In the genomic region with DNA sequence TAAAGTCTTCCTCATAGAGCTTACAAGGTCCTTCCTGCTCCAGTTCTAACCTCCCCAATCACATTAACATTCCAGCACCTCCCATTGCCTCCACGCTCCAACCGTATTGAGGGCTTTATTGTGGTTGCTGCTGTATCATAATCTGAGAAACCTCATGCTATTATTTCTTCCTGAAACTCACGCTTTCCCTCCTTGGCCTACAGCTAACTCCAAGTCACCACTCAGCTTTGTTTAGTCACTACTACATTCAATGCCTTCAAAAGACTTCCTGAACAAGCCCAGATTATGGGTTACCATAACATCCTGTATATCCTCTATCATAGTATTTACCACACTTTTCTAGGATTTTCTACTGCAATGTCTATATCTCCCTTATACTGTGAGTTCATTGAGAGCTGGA, we compare ENCODE assay signal across 30 cellular contexts.
"Had no signal": no experiment of that assay in that cellular context is flagged by ENCODE, and none has a peak within 500 bp of the region (broad histone marks: within the 10 kb centered on the region; RNA-seq: fewer than 3 reads in every experiment).

No MANE protein-coding gene starts in this region.

- H3K9me3 ChIP-seq: psoas muscle, sigmoid colon, upper lobe of right lung had no signal

- H3K9me3 Mint-ChIP-seq: neural crest cell had no signal

- H3K27ac ChIP-seq: brain microvascular endothelial cell, gastroesophageal sphincter, hepatocyte, parathyroid adenoma, psoas muscle, sigmoid colon, upper lobe of right lung, VCaP had no signal

- H3K79me2 ChIP-seq: hepatocyte, parathyroid adenoma had no signal

- H3K4me2 ChIP-seq: hepatocyte had no signal

- H3K27me3 Mint-ChIP-seq: activated CD4-positive, alpha-beta memory T cell treated with anti-CD3 and anti-CD28 coated beads, Interleukin-2, amount 10 ng/mL, durations not matched to agents 7 days and 5 days; activated CD4-positive, alpha-beta T cell treated with anti-CD3 and anti-CD28 coated beads, Interleukin-2, amount 10 ng/mL, durations not matched to agents 7 days and 5 days; stimulated activated memory B cell treated with anti-CD40 and anti-IgM and Interleukin-4, amounts not matched to agents 10 μg/mL and 1 μg/mL and 100 μg/mL, for 72 hours; stimulated activated naive CD8-positive, alpha-beta T cell treated with anti-CD3 and anti-CD28 coated beads, Interleukin-15, amount 100 ng/mL, for 72 hours; T-helper 17 cell had no signal

- H2AFZ ChIP-seq: hepatocyte, parathyroid adenoma had no signal

- H3K4me1 Mint-ChIP-seq: memory B cell; neural crest cell; stimulated activated memory B cell treated with anti-CD40 and anti-IgM and Interleukin-4, amounts not matched to agents 10 μg/mL and 1 μg/mL and 100 μg/mL, for 72 hours; T-helper 17 cell had no signal

- ATAC-seq: gastroesophageal sphincter; left colon; naive thymus-derived CD8-positive, alpha-beta T cell; psoas muscle; SK-N-SH treated with all-trans-retinoic acid at 6 μM for 48 hours; stimulated activated memory B cell treated with anti-CD40 and anti-IgM and Interleukin-4, amounts not matched to agents 10 μg/mL and 1 μg/mL and 100 μg/mL, for 72 hours; stimulated activated naive CD8-positive, alpha-beta T cell treated with anti-CD3 and anti-CD28 coated beads, Interleukin-15, amount 100 ng/mL, for 72 hours; T-helper 17 cell; upper lobe of right lung had no signal

- H3K9ac ChIP-seq: parathyroid adenoma had no signal

- H3K27me3 ChIP-seq: brain microvascular endothelial cell, gastroesophageal sphincter, hepatocyte, sigmoid colon, upper lobe of right lung had no signal

- H3K4me3 ChIP-seq: gastroesophageal sphincter, hepatocyte, psoas muscle, sigmoid colon, upper lobe of right lung had no signal

- H3K36me3 Mint-ChIP-seq: activated naive CD8-positive, alpha-beta T cell; memory B cell; naive thymus-derived CD8-positive, alpha-beta T cell; stimulated activated memory B cell treated with anti-CD40 and anti-IgM and Interleukin-4, amounts not matched to agents 10 μg/mL and 1 μg/mL and 100 μg/mL, for 72 hours had no signal

- H3K27ac Mint-ChIP-seq: activated CD4-positive, alpha-beta memory T cell treated with anti-CD3 and anti-CD28 coated beads, Interleukin-2, amount 10 ng/mL, durations not matched to agents 7 days and 5 days; activated CD4-positive, alpha-beta T cell treated with anti-CD3 and anti-CD28 coated beads, Interleukin-2, amount 10 ng/mL, durations not matched to agents 7 days and 5 days; activated naive CD8-positive, alpha-beta T cell; activated T-helper 2 cell treated with anti-CD3 and anti-CD28 coated beads, Interferon-gamma antibody, Interleukin-2, Interleukin-4, amounts not matched to agents 10 μg/mL and 5 μg/mL and 100 μg/mL, durations not matched to agents 14 hours and 24 hours and 36 hours; memory B cell; naive thymus-derived CD8-positive, alpha-beta T cell; stimulated activated memory B cell treated with anti-CD40 and anti-IgM and Interleukin-4, amounts not matched to agents 10 μg/mL and 1 μg/mL and 100 μg/mL, for 72 hours; stimulated activated naive CD8-positive, alpha-beta T cell treated with anti-CD3 and anti-CD28 coated beads, Interleukin-15, amount 100 ng/mL, for 72 hours; T-helper 17 cell had no signal

- DNase-seq: activated CD4-positive, alpha-beta memory T cell treated with anti-CD3 and anti-CD28 coated beads, Interleukin-2, amount 10 ng/mL, durations not matched to agents 7 days and 5 days; activated CD4-positive, alpha-beta T cell treated with anti-CD3 and anti-CD28 coated beads, Interleukin-2, amount 10 ng/mL, durations not matched to agents 7 days and 5 days; activated naive CD4-positive, alpha-beta T cell treated with Interleukin-2 at 50 U/mL for 16 hours; activated T-cell treated with anti-CD3 and anti-CD28 coated beads, Interleukin-2, amount 50 U/mL, for 48 hours; amniotic stem cell; brain microvascular endothelial cell; central memory CD4-positive, alpha-beta T cell; left colon; midbrain; naive thymus-derived CD8-positive, alpha-beta T cell; occipital lobe; psoas muscle; sigmoid colon; small intestine; stimulated activated CD4-positive, alpha-beta T cell treated with anti-CD3 and anti-CD28 coated beads, Interleukin-4, amount 100 ng/mL, for 24 hours; stimulated activated naive CD8-positive, alpha-beta T cell treated with anti-CD3 and anti-CD28 coated beads, Interleukin-15, amount 100 ng/mL, for 72 hours; substantia nigra; T-helper 17 cell; T1000; upper lobe of right lung had no signal

- H3K36me3 ChIP-seq: brain microvascular endothelial cell, gastroesophageal sphincter, sigmoid colon, upper lobe of right lung had no signal

- H3K4me3 Mint-ChIP-seq: activated CD4-positive, alpha-beta memory T cell treated with anti-CD3 and anti-CD28 coated beads, Interleukin-2, amount 10 ng/mL, durations not matched to agents 7 days and 5 days; activated CD4-positive, alpha-beta T cell treated with anti-CD3 and anti-CD28 coated beads, Interleukin-2, amount 10 ng/mL, durations not matched to agents 7 days and 5 days; activated naive CD8-positive, alpha-beta T cell; memory B cell; naive thymus-derived CD8-positive, alpha-beta T cell; neural crest cell; stimulated activated memory B cell treated with anti-CD40 and anti-IgM and Interleukin-4, amounts not matched to agents 10 μg/mL and 1 μg/mL and 100 μg/mL, for 72 hours; stimulated activated naive CD8-positive, alpha-beta T cell treated with anti-CD3 and anti-CD28 coated beads, Interleukin-15, amount 100 ng/mL, for 72 hours; T-helper 17 cell had no signal

- H3K4me1 ChIP-seq: gastroesophageal sphincter, psoas muscle, sigmoid colon, upper lobe of right lung had no signal
